ENCODE assay signal across 10 cellular contexts in genomic region chr12:2804390-2805145, GRCh38. TPM values are rescaled to one million over a fixed set of nuclear protein-coding genes. Genes with fewer than 3 reads are reported as not detected.
DNase-seq lines count a peak whose midpoint lies in the region; ATAC-seq and TF ChIP-seq lines count a peak whose summit lies in the region.
"Had no signal": no experiment of that assay in that cellular context is flagged by ENCODE, and none has a peak within 500 bp of the region (broad histone marks: within the 10 kb centered on the region; RNA-seq: fewer than 3 reads in every experiment).

No MANE protein-coding gene starts in this region.

- DNase-seq in activated naive CD4-positive, alpha-beta T cell treated with anti-CD3 and anti-CD28 coated beads, Interleukin-2, amount 50 U/mL, for 72 hours (ENCODE audit: low spot score in 2 of 2), result no peak
- no peak for DNase-seq in activated naive CD4-positive, alpha-beta T cell treated with anti-CD3 and anti-CD28 coated beads, Interleukin-2, amount 50 U/mL, for 16 hours
- DNase-seq in cardiac fibroblast (ENCODE audit: low read depth in 2 of 2) (peak; percentile 70 to 92), left lung (no peak), aorta (peak in 1 of 2 donors; percentile 79), HAP-1 (ENCODE audit: low spot score in 2 of 2) (no peak), NCI-H1930 (lab: John Stamatoyannopoulos, UW) (no peak), SIG-M5 treated with dmso at 0.1 percent for 504 hours (lab: John Stamatoyannopoulos, UW; ENCODE audit: unreplicated experiment) (no peak)
- DNase-seq: small intestine had no signal

- no peaks in the 10 kb centered on the region for H3K27me3 ChIP-seq in left lung
- H3K27me3 ChIP-seq in aorta (ENCODE audit: control insufficient read depth in 1 of 2, insufficient read depth in 2 of 2, low read length in 1 of 2), result no peaks in the 10 kb centered on the region
- H3K27me3 ChIP-seq in HAP-1 (ENCODE audit: low read depth), result no peaks in the 10 kb centered on the region

- H3K27ac ChIP-seq in left lung, result no peak overlapping the region
- no peak overlapping the region for H3K27ac ChIP-seq in aorta (ENCODE audit: low read depth in 1 of 2, low read length in 2 of 2)

- no peaks in the 10 kb centered on the region for H3K4me1 ChIP-seq in left lung
- no peaks in the 10 kb centered on the region for H3K4me1 ChIP-seq in aorta (ENCODE audit: control insufficient read depth in 1 of 2, insufficient read depth in 2 of 2, low read length in 2 of 2)
- no peaks in the 10 kb centered on the region for H3K4me1 ChIP-seq in HAP-1

- intact Hi-C loops in left lung (cut with DNase I) (no loop called here), aorta (cut with DNase I) (no loop called here)

- H3K27ac Mint-ChIP-seq in activated naive CD4-positive, alpha-beta T cell treated with anti-CD3 and anti-CD28 coated beads, Interleukin-2, amount 50 U/mL, for 72 hours, result peak overlapping the region; percentile 69 to 75

- no peak overlapping the region for H3K4me3 ChIP-seq in cardiac fibroblast (replicated peaks in 1 of 2; ENCODE audit: low read depth in 2 of 2, low read length in 2 of 2)
- no peak overlapping the region for H3K4me3 ChIP-seq in left lung
- H3K4me3 ChIP-seq in aorta (ENCODE audit: low read length in 2 of 2), result no peak overlapping the region
- no peak overlapping the region for H3K4me3 ChIP-seq in HAP-1

- ATAC-seq in activated naive CD4-positive, alpha-beta T cell treated with anti-CD3 and anti-CD28 coated beads, Interleukin-2, amount 50 U/mL, for 72 hours, result no peak
- ATAC-seq in left lung (peak; percentile 27), aorta (ENCODE audit: low FRiP score) (peak; percentile 76)

- H3K36me3 Mint-ChIP-seq in activated naive CD4-positive, alpha-beta T cell treated with anti-CD3 and anti-CD28 coated beads, Interleukin-2, amount 50 U/mL, for 72 hours, result peaks cover 10 to 14% of the 10 kb centered on the region in 2 donors

- H3K9me3 ChIP-seq in left lung (no peaks in the 10 kb centered on the region), aorta (ENCODE audit: control insufficient read depth, low read length) (no peaks in the 10 kb centered on the region), HAP-1 (no peaks in the 10 kb centered on the region)

- TF ChIP-seq CTCF in cardiac fibroblast (IDR thresholded peaks at IDR 0.05; ENCODE audit: low read depth, low read length) (no peak), left lung (IDR thresholded peaks at IDR 0.05) (no peak)

- 29 to 34% methylated on average over 5 of the region's 5 CpGs for WGBS in aorta, 2 donors

- in situ Hi-C loops in HAP-1 (cut with MboI; ENCODE audit: low sequenced_read_pairs), result no loop called here

- no peaks in the 10 kb centered on the region for H3K9me3 Mint-ChIP-seq in activated naive CD4-positive, alpha-beta T cell treated with anti-CD3 and anti-CD28 coated beads, Interleukin-2, amount 50 U/mL, for 72 hours

- H3K36me3 ChIP-seq in left lung (peaks cover 5 to 65% of the 10 kb centered on the region in 2 donors), aorta (ENCODE audit: control insufficient read depth in 1 of 2, insufficient read depth in 2 of 2, low read length in 1 of 2) (peaks cover 0 to 16% of the 10 kb centered on the region in 2 donors), HAP-1 (replicated peaks) (peaks cover 74% of the 10 kb centered on the region)

RNA-seq across cellular contexts. Expression of gene ITFG2, which starts 7.9 kb away (rescaled TPM):
- total RNA-seq in activated naive CD4-positive, alpha-beta T cell treated with anti-CD3 and anti-CD28 coated beads, Interleukin-2, amount 50 U/mL, for 72 hours, result 10 to 100 TPM; 36.3 to 39.1 TPM
- total RNA-seq in left lung (10 to 100 TPM; 29.0 to 32.1 TPM), aorta (10 to 100 TPM; 23.9 to 43.7 TPM)
- polyA plus RNA-seq in aorta, result 10 to 100 TPM in 1 of 2 donors, 1 to 10 TPM in 1; 5.9 to 33.2 TPM

RNA-seq across cellular contexts. Expression of gene FKBP4, which starts 9.8 kb away (rescaled TPM):
- total RNA-seq in activated naive CD4-positive, alpha-beta T cell treated with anti-CD3 and anti-CD28 coated beads, Interleukin-2, amount 50 U/mL, for 72 hours, result 100 to 1,000 TPM; 130 to 134 TPM
- 10 to 100 TPM; 48.1 to 80.9 TPM for total RNA-seq in left lung
- total RNA-seq in aorta, result 10 to 100 TPM; 42.9 to 50.2 TPM
- polyA plus RNA-seq in aorta, result 10 to 100 TPM; 18.2 to 23.8 TPM

RNA-seq across cellular contexts. Expression of gene NRIP2, which starts 30.3 kb away (rescaled TPM):
- total RNA-seq in activated naive CD4-positive, alpha-beta T cell treated with anti-CD3 and anti-CD28 coated beads, Interleukin-2, amount 50 U/mL, for 72 hours, result not detected
- under 1 TPM; 0.79 to 0.96 TPM for total RNA-seq in left lung
- total RNA-seq in aorta, result 1 to 10 TPM; 7.8 to 8.1 TPM
- 1 to 10 TPM; 1.8 to 7.9 TPM for polyA plus RNA-seq in aorta
- total RNA-seq: frontal cortex had no signal

RNA-seq across cellular contexts. Expression of gene TEX52, which starts 52.3 kb away (rescaled TPM):
- total RNA-seq in activated naive CD4-positive, alpha-beta T cell treated with anti-CD3 and anti-CD28 coated beads, Interleukin-2, amount 50 U/mL, for 72 hours, result under 1 TPM; 0.20 to 0.43 TPM
- total RNA-seq in left lung (not detected), aorta (not detected)
- not detected for polyA plus RNA-seq in aorta
- total RNA-seq: frontal cortex had no signal

Comparison
In these comparisons a context has a peak if more than half of its experiments do, and no peak if none do; other contexts are left out.
1. ATAC-seq: peak in left lung (single experiment) and aorta (single experiment); none in activated naive CD4-positive, alpha-beta T cell treated with anti-CD3 and anti-CD28 coated beads, Interleukin-2, amount 50 U/mL, for 72 hours (0 of 2).
2. DNase-seq: peak in cardiac fibroblast (2 of 2); none in activated naive CD4-positive, alpha-beta T cell treated with anti-CD3 and anti-CD28 coated beads, Interleukin-2, amount 50 U/mL, for 72 hours (0 of 2), activated naive CD4-positive, alpha-beta T cell treated with anti-CD3 and anti-CD28 coated beads, Interleukin-2, amount 50 U/mL, for 16 hours (single experiment), left lung (0 of 2), HAP-1 (0 of 2), NCI-H1930 (0 of 2) and SIG-M5 treated with dmso at 0.1 percent for 504 hours (single experiment).
3. RNA of gene NRIP2, which starts 30.3 kb away (total RNA-seq): 7.8 to 8.1 TPM in aorta; 0.79 to 0.96 TPM in left lung and not detected in activated naive CD4-positive, alpha-beta T cell treated with anti-CD3 and anti-CD28 coated beads, Interleukin-2, amount 50 U/mL, for 72 hours; every median in the first group is over 4 times any median in the second.